Comparison of ENCODE assay signal across 7 cellular contexts in genomic region chr15:93088200-93088980, GRCh38. TPM values are rescaled to one million over a fixed set of nuclear protein-coding genes. Genes with fewer than 3 reads are reported as not detected.
DNase-seq lines count a peak whose midpoint lies in the region; ATAC-seq, FAIRE-seq and TF ChIP-seq lines count a peak whose summit lies in the region.

No MANE protein-coding gene starts in this region.

- H3K4me2 ChIP-seq in neural cell (ENCODE audit: low read length): no peak overlapping the region

- no peaks in the 10 kb centered on the region for H3K9me3 ChIP-seq in esophagus (ENCODE audit: control insufficient read depth in 2 of 2, insufficient read depth in 1 of 2, low read depth in 1 of 2, low read length in 1 of 2)
- H3K9me3 ChIP-seq in neural cell (ENCODE audit: low read length): no peaks in the 10 kb centered on the region

- H3K9me2 ChIP-seq in neural cell (ENCODE audit: insufficient read depth, low read length): no peaks in the 10 kb centered on the region

- no peaks in the 10 kb centered on the region for H3K4me1 ChIP-seq in esophagus (ENCODE audit: control insufficient read depth in 2 of 2, insufficient read depth in 2 of 2, low read length in 1 of 2)

- H2AFZ ChIP-seq in neural cell (ENCODE audit: low read depth, low read length): peak overlapping the region; percentile 22

- H3K27me3 ChIP-seq in esophagus (ENCODE audit: control insufficient read depth in 1 of 2, insufficient read depth in 2 of 2, low read length in 2 of 2): no peaks in the 10 kb centered on the region
- H3K27me3 ChIP-seq in neural cell (ENCODE audit: insufficient read depth, low read depth, low read length): no peaks in the 10 kb centered on the region

- no peak for TF ChIP-seq RAD21 in neural cell (conservative IDR thresholded peaks at IDR 0.05)

- no peak for TF ChIP-seq CTCF in neural cell (IDR thresholded peaks at IDR 0.05; ENCODE audit: poor library complexity, severe bottlenecking)

- DNase-seq in T1000 (lab: John Stamatoyannopoulos, UW) (peak; percentile 19), H54 (ENCODE audit: insufficient read length, low spot score) (no peak)

- H3F3A ChIP-seq in neural cell (ENCODE audit: insufficient read depth, low read length, poor library complexity, severe bottlenecking): no peaks in the 10 kb centered on the region

- 1% methylated on average over 78 to 85 of the region's 85 CpGs for WGBS in esophagus, 2 donors

- FAIRE-seq in H54 (lab: Jason Lieb, UNC): no peak

- no peak for TF ChIP-seq POLR2A in H54 (IDR thresholded peaks at IDR 0.05; ENCODE audit: low read depth, low read length)

- H3K36me3 ChIP-seq in esophagus (ENCODE audit: control insufficient read depth in 2 of 2, insufficient read depth in 2 of 2, low read length in 1 of 2) (no peaks in the 10 kb centered on the region), neural cell (ENCODE audit: insufficient read depth, low read length) (no peaks in the 10 kb centered on the region)

- peak overlapping the region; percentile 57 to 68 for H3K4me3 ChIP-seq in esophagus (ENCODE audit: low read depth in 1 of 2, low read length in 2 of 2)
- peak overlapping the region; percentile 86 for H3K4me3 ChIP-seq in neural cell (ENCODE audit: low read length)

- ATAC-seq in GM18498 (IDR thresholded peaks at IDR 0.05; ENCODE audit: unreplicated experiment) (peak; percentile 33), HG02885 (IDR thresholded peaks at IDR 0.05; ENCODE audit: poor library complexity, unreplicated experiment) (peak; percentile 38), GM21367 (IDR thresholded peaks at IDR 0.05; ENCODE audit: unreplicated experiment) (no peak)

- H3K9ac ChIP-seq in neural cell (ENCODE audit: low read length): peak overlapping the region; percentile 71

- peak overlapping the region; percentile 88 to 93 for H3K27ac ChIP-seq in esophagus (ENCODE audit: low read depth in 2 of 2, low read length in 1 of 2)
- peak overlapping the region; percentile 58 for H3K27ac ChIP-seq in neural cell (ENCODE audit: low read length)

- H3K79me2 ChIP-seq in neural cell (replicated peaks; ENCODE audit: insufficient read depth, low read length): peaks cover 44% of the 10 kb centered on the region

- H4K20me1 ChIP-seq in neural cell (ENCODE audit: insufficient read depth): no peaks in the 10 kb centered on the region

- no peak for TF ChIP-seq EP300 in neural cell (conservative IDR thresholded peaks at IDR 0.05; ENCODE audit: poor library complexity, severe bottlenecking)

TF ChIP-seq in neural cell, 6 proteins besides CTCF, POLR2A, EP300 and RAD21:
- TF ChIP-seq POLR2AphosphoS5 (IDR thresholded peaks at IDR 0.05) (no peak), EZH2 (IDR thresholded peaks at IDR 0.05; ENCODE audit: borderline replicate concordance, insufficient read depth, low read length, poor library complexity, severe bottlenecking) (no peak), SMC3 (conservative IDR thresholded peaks at IDR 0.05; ENCODE audit: poor library complexity) (peak; percentile 14), MXI1 (conservative IDR thresholded peaks at IDR 0.05; ENCODE audit: poor library complexity, severe bottlenecking) (peak; percentile 72)
- TF ChIP-seq, protein P1, sequence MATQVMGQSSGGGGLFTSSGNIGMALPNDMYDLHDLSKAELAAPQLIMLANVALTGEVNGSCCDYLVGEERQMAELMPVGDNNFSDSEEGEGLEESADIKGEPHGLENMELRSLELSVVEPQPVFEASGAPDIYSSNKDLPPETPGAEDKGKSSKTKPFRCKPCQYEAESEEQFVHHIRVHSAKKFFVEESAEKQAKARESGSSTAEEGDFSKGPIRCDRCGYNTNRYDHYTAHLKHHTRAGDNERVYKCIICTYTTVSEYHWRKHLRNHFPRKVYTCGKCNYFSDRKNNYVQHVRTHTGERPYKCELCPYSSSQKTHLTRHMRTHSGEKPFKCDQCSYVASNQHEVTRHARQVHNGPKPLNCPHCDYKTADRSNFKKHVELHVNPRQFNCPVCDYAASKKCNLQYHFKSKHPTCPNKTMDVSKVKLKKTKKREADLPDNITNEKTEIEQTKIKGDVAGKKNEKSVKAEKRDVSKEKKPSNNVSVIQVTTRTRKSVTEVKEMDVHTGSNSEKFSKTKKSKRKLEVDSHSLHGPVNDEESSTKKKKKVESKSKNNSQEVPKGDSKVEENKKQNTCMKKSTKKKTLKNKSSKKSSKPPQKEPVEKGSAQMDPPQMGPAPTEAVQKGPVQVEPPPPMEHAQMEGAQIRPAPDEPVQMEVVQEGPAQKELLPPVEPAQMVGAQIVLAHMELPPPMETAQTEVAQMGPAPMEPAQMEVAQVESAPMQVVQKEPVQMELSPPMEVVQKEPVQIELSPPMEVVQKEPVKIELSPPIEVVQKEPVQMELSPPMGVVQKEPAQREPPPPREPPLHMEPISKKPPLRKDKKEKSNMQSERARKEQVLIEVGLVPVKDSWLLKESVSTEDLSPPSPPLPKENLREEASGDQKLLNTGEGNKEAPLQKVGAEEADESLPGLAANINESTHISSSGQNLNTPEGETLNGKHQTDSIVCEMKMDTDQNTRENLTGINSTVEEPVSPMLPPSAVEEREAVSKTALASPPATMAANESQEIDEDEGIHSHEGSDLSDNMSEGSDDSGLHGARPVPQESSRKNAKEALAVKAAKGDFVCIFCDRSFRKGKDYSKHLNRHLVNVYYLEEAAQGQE (IDR thresholded peaks at IDR 0.05; ENCODE audit: borderline replicate concordance): no peak
TF ChIP-seq in neural cell: peak in this region for 2.

RNA-seq across cellular contexts. Expression of gene RGMA, which starts 0.6 kb away (rescaled TPM):
- polyA plus RNA-seq in esophagus (10 to 100 TPM; 27.7 to 30.9 TPM), neural cell (9.5 and 16.6 TPM in 2 replicates)
- polyA minus RNA-seq in neural cell: 27.8 and 31.2 TPM in 2 replicates
